In genomic region chr7:155205368-155206285, GRCh38 we compare ENCODE assay signal across 9 cellular contexts.
DNase-seq lines count a peak whose midpoint lies in the region; ATAC-seq and TF ChIP-seq lines count a peak whose summit lies in the region.
"Had no signal": no experiment of that assay in that cellular context is flagged by ENCODE, and none has a peak within 500 bp of the region (broad histone marks: within the 10 kb centered on the region; RNA-seq: fewer than 3 reads in every experiment).

No MANE protein-coding gene starts in this region.

- peak overlapping the region; percentile 85 for H3K4me3 Mint-ChIP-seq in activated T-cell treated with anti-CD3 and anti-CD28 coated beads, Interleukin-2, amount 50 U/mL, for 4 hours

- peaks cover 44% of the 10 kb centered on the region for H3K4me1 Mint-ChIP-seq in activated T-cell treated with anti-CD3 and anti-CD28 coated beads, Interleukin-2, amount 50 U/mL, for 4 hours (ENCODE audit: low read depth)

- POLR2A ChIA-PET in OCI-LY7 (lab: Charles Lee), result interaction anchor here (0.6 to 3.5 kb wide), 6 partner anchors 39 to 296 kb away, joined by 3 to 18 read pairs (median 6); partner anchors contain the start of gene INSIG1

- peak overlapping the region; percentile 37; the same call in 1 of the 2 replicates for H2AFZ ChIP-seq in OCI-LY7 (ENCODE audit: low read length)

- intact Hi-C loops in OCI-LY7 (cut with micrococcal nuclease; ENCODE audit: unreplicated experiment), result loop anchor here (1.0 to 5.0 kb wide), 2 partner anchors 94 to 522 kb away; no protein-coding TSS in a partner anchor

- H3K27ac ChIP-seq in OCI-LY7 (ENCODE audit: low read depth, low read length, poor library complexity, severe bottlenecking) (peak overlapping the region; percentile 92), substantia nigra (ENCODE audit: low read depth, low read length, poor library complexity, severe bottlenecking) (no peak overlapping the region)
- H3K27ac ChIP-seq: C4-2B had no signal

- peak; percentile 94 for ATAC-seq in HG03025 (IDR thresholded peaks at IDR 0.05; ENCODE audit: low FRiP score, unreplicated experiment)
- ATAC-seq in activated T-cell treated with anti-CD3 and anti-CD28 coated beads, Interleukin-2, amount 50 U/mL, for 4 hours, result peak; percentile 87 to 91

- peak overlapping the region; percentile 69 for H3K4me3 ChIP-seq in OCI-LY7 (ENCODE audit: low read depth, low read length, poor library complexity, severe bottlenecking)

- no peaks in the 10 kb centered on the region for H3K36me3 ChIP-seq in OCI-LY7 (ENCODE audit: insufficient read depth, low read length)

- BruUV-seq in OCI-LY7 (replicated peaks; lab: Mats Ljungman, UMichigan), result TSS peak; percentile 99

- no peaks in the 10 kb centered on the region for H3K79me2 ChIP-seq in OCI-LY7 (ENCODE audit: insufficient read depth, low read depth, low read length)

- H3K27me3 Mint-ChIP-seq in activated T-cell treated with anti-CD3 and anti-CD28 coated beads, Interleukin-2, amount 50 U/mL, for 4 hours (ENCODE audit: low read depth), result no peaks in the 10 kb centered on the region

- CTCF ChIA-PET in OCI-LY7 (lab: Charles Lee; ENCODE audit: unreplicated experiment), result interaction anchor here (0.6 kb wide), 2 partner anchors 44 to 48 kb away, joined by 5 to 6 read pairs; no protein-coding TSS in a partner anchor

- no peaks in the 10 kb centered on the region for H3K9me2 ChIP-seq in OCI-LY7 (ENCODE audit: insufficient read depth, low read length)

- no peak for TF ChIP-seq CTCF in OCI-LY7 (conservative IDR thresholded peaks at IDR 0.05; ENCODE audit: low read length)

- peaks cover 51% of the 10 kb centered on the region for H3K4me1 ChIP-seq in OCI-LY7 (ENCODE audit: insufficient read depth, low read length, poor library complexity, severe bottlenecking)

- peak overlapping the region; percentile 72 for H3K4me2 ChIP-seq in OCI-LY7 (ENCODE audit: low read length)

- peaks cover 3% of the 10 kb centered on the region for H3K36me3 Mint-ChIP-seq in activated T-cell treated with anti-CD3 and anti-CD28 coated beads, Interleukin-2, amount 50 U/mL, for 4 hours (ENCODE audit: insufficient read depth)

- H3K9me3 ChIP-seq in OCI-LY7 (ENCODE audit: low read length), result no peaks in the 10 kb centered on the region

- H3K9me3 Mint-ChIP-seq in activated T-cell treated with anti-CD3 and anti-CD28 coated beads, Interleukin-2, amount 50 U/mL, for 4 hours, result peaks cover 12% of the 10 kb centered on the region

- DNase-seq in DMS53 (lab: John Stamatoyannopoulos, UW) (peak; percentile 59), DMS53 treated with DMSO at 0.1 percent for 48 hours (lab: John Stamatoyannopoulos, UW; ENCODE audit: unreplicated experiment) (no peak), OCI-LY7 (ENCODE audit: low spot score) (peak; percentile 93), fibroblast of peridontal ligament (ENCODE audit: extremely low read depth) (peak; percentile 95), non-pigmented ciliary epithelial cell (ENCODE audit: low read depth) (peak; percentile 95), substantia nigra (lab: John Stamatoyannopoulos, UW) (peak in 34 of 49 donors; percentile 9 to 79 (median 38))
- DNase-seq in activated T-cell treated with anti-CD3 and anti-CD28 coated beads, Interleukin-2, amount 50 U/mL, for 4 hours, result peak; percentile 78

- H4K20me1 ChIP-seq in OCI-LY7 (ENCODE audit: insufficient read depth, low read length), result no peaks in the 10 kb centered on the region
